1 cellular context compared by ENCODE assay signal in the genomic region with DNA sequence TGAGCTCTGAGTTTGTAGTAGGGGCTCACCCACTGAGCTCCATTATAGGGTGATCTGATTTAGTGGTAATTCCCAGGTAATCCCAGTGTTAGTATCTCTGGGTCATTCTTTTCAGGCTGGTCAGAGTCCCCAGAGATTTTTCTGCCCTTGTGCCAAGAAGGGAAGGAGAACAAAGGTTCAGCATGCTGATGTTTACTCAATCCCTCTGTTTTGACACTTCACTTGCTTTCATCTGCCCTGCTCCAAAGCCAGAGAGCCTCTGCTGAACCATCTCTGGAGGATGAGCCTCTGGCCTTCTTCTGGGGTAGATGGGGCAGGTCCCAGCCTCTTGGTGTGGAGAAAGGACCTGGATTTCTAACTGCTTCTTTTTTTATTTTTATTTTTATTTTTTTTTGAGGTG.
TF ChIP-seq lines count a peak whose summit lies in the region.

No MANE protein-coding gene starts in this region.

TF ChIP-seq in HepG2, 621 proteins besides CTCF, POLR2A, EP300 and RAD21 (continued from another document and continues in another):
- TF ChIP-seq ZZZ3 (CRISPR knock-in tag; IDR thresholded peaks at IDR 0.05; ENCODE audit: borderline replicate concordance) (no peak), SRSF4 (IDR thresholded peaks at IDR 0.05; ENCODE audit: low read depth, low read length, poor library complexity, severe bottlenecking) (no peak), CREB3 (CRISPR knock-in tag; IDR thresholded peaks at IDR 0.05) (no peak), ZNF512 (CRISPR knock-in tag; IDR thresholded peaks at IDR 0.05) (no peak), ZNF331 (CRISPR knock-in tag; IDR thresholded peaks at IDR 0.05) (peak; percentile 85), GFI1 (CRISPR knock-in tag; IDR thresholded peaks at IDR 0.05; ENCODE audit: borderline replicate concordance) (peak; percentile 97), ZNF772 (CRISPR knock-in tag; IDR thresholded peaks at IDR 0.05) (no peak), NFE2L1 (CRISPR knock-in tag; IDR thresholded peaks at IDR 0.05; ENCODE audit: borderline replicate concordance) (no peak), ZNF703 (CRISPR knock-in tag; IDR thresholded peaks at IDR 0.05; ENCODE audit: borderline replicate concordance) (no peak), SRY (CRISPR knock-in tag; IDR thresholded peaks at IDR 0.05) (no peak), ZFY (CRISPR knock-in tag; IDR thresholded peaks at IDR 0.05) (peak; percentile 44), ZC3H4 (CRISPR knock-in tag; IDR thresholded peaks at IDR 0.05; ENCODE audit: borderline replicate concordance) (no peak), MYC (CRISPR knock-in tag; IDR thresholded peaks at IDR 0.05; ENCODE audit: borderline replicate concordance) (no peak), HMG20B (CRISPR knock-in tag; conservative IDR thresholded peaks at IDR 0.05) (peak; percentile 78), FOSL1 (CRISPR knock-in tag; IDR thresholded peaks at IDR 0.05; ENCODE audit: borderline replicate concordance) (no peak), ZNF781 (CRISPR knock-in tag; IDR thresholded peaks at IDR 0.05; ENCODE audit: borderline replicate concordance, not compliant biosample characterization) (no peak), ZNF558 (CRISPR knock-in tag; IDR thresholded peaks at IDR 0.05; ENCODE audit: borderline replicate concordance) (no peak), TAF15 (IDR thresholded peaks at IDR 0.05; ENCODE audit: low read depth, low read length, poor library complexity, severe bottlenecking) (no peak), KLF15 (CRISPR knock-in tag; IDR thresholded peaks at IDR 0.05; ENCODE audit: borderline replicate concordance) (no peak), GLI4 (CRISPR knock-in tag; IDR thresholded peaks at IDR 0.05; ENCODE audit: borderline replicate concordance) (no peak), ZNF737 (CRISPR knock-in tag; IDR thresholded peaks at IDR 0.05; ENCODE audit: borderline replicate concordance) (no peak), KLF11 (CRISPR knock-in tag; IDR thresholded peaks at IDR 0.05) (peak; percentile 45; the same call in 1 of the 2 replicates), RARA (CRISPR knock-in tag; IDR thresholded peaks at IDR 0.05) (peak; percentile 83), ZMYM2 (CRISPR knock-in tag; IDR thresholded peaks at IDR 0.05) (no peak), RXRB (CRISPR knock-in tag; IDR thresholded peaks at IDR 0.05; ENCODE audit: borderline replicate concordance) (peak; percentile 92), UBTF (CRISPR knock-in tag; IDR thresholded peaks at IDR 0.05) (no peak), SALL1 (CRISPR knock-in tag; IDR thresholded peaks at IDR 0.05) (peak; percentile 72), SPEN (CRISPR knock-in tag; IDR thresholded peaks at IDR 0.05; ENCODE audit: low read depth) (0 out of 2 replicates have a peak, but pooled peaks have one; percentile 29), KIAA2018 (CRISPR knock-in tag; IDR thresholded peaks at IDR 0.05; ENCODE audit: borderline replicate concordance) (no peak), GABPA (IDR thresholded peaks at IDR 0.05; ENCODE audit: low read depth, low read length) (no peak), GABPA (CRISPR knock-in tag; IDR thresholded peaks at IDR 0.05; ENCODE audit: low read depth) (0 out of 2 replicates have a peak, but pooled peaks have one; percentile 30), MTF1 (CRISPR knock-in tag; IDR thresholded peaks at IDR 0.05) (no peak), MED13 (CRISPR knock-in tag; IDR thresholded peaks at IDR 0.05) (peak; percentile 50; the same call in 1 of the 2 replicates), ZNF75D (CRISPR knock-in tag; IDR thresholded peaks at IDR 0.05; ENCODE audit: borderline replicate concordance) (no peak), CBX1 (IDR thresholded peaks at IDR 0.05; ENCODE audit: low read depth) (no peak), NR2F6 (IDR thresholded peaks at IDR 0.05) (peak; percentile 69; the same call in 1 of the 2 replicates), NR2F6 (CRISPR knock-in tag; IDR thresholded peaks at IDR 0.05) (peak; percentile 81), KMT2B (CRISPR knock-in tag; IDR thresholded peaks at IDR 0.05) (no peak), ZNF629 (CRISPR knock-in tag; conservative IDR thresholded peaks at IDR 0.05) (no peak), TOE1 (CRISPR knock-in tag; IDR thresholded peaks at IDR 0.05) (no peak), ZNF672 (CRISPR knock-in tag; IDR thresholded peaks at IDR 0.05) (no peak), FOXJ3 (CRISPR knock-in tag; IDR thresholded peaks at IDR 0.05; ENCODE audit: borderline replicate concordance) (peak; percentile 37; the same call in 1 of the 2 replicates)
- TF ChIP-seq, protein P1, sequence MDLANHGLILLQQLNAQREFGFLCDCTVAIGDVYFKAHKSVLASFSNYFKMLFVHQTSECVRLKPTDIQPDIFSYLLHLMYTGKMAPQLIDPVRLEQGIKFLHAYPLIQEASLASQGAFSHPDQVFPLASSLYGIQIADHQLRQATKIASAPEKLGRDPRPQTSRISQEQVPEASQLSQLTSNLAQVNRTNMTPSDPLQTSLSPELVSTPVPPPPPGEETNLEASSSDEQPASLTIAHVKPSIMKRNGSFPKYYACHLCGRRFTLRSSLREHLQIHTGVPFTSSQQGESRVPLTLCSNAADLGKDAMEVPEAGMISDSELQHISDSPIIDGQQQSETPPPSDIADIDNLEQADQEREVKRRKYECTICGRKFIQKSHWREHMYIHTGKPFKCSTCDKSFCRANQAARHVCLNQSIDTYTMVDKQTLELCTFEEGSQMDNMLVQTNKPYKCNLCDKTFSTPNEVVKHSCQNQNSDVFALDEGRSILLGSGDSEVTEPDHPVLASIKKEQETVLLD (CRISPR knock-in tag; IDR thresholded peaks at IDR 0.05; ENCODE audit: low read depth), result no peak
- TF ChIP-seq, protein P2, sequence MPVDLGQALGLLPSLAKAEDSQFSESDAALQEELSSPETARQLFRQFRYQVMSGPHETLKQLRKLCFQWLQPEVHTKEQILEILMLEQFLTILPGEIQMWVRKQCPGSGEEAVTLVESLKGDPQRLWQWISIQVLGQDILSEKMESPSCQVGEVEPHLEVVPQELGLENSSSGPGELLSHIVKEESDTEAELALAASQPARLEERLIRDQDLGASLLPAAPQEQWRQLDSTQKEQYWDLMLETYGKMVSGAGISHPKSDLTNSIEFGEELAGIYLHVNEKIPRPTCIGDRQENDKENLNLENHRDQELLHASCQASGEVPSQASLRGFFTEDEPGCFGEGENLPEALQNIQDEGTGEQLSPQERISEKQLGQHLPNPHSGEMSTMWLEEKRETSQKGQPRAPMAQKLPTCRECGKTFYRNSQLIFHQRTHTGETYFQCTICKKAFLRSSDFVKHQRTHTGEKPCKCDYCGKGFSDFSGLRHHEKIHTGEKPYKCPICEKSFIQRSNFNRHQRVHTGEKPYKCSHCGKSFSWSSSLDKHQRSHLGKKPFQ (CRISPR knock-in tag; IDR thresholded peaks at IDR 0.05; ENCODE audit: insufficient replicate concordance), result no peak
- TF ChIP-seq, protein P3, sequence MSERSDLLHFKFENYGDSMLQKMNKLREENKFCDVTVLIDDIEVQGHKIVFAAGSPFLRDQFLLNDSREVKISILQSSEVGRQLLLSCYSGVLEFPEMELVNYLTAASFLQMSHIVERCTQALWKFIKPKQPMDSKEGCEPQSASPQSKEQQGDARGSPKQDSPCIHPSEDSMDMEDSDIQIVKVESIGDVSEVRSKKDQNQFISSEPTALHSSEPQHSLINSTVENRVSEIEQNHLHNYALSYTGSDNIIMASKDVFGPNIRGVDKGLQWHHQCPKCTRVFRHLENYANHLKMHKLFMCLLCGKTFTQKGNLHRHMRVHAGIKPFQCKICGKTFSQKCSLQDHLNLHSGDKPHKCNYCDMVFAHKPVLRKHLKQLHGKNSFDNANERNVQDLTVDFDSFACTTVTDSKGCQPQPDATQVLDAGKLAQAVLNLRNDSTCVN (CRISPR knock-in tag; IDR thresholded peaks at IDR 0.05; ENCODE audit: borderline replicate concordance), result no peak
- TF ChIP-seq, protein P4, sequence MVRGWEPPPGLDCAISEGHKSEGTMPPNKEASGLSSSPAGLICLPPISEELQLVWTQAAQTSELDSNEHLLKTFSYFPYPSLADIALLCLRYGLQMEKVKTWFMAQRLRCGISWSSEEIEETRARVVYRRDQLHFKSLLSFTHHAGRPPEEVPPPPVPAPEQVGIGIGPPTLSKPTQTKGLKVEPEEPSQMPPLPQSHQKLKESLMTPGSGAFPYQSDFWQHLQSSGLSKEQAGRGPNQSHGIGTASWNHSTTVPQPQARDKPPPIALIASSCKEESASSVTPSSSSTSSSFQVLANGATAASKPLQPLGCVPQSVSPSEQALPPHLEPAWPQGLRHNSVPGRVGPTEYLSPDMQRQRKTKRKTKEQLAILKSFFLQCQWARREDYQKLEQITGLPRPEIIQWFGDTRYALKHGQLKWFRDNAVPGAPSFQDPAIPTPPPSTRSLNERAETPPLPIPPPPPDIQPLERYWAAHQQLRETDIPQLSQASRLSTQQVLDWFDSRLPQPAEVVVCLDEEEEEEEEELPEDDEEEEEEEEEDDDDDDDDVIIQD (CRISPR knock-in tag; IDR thresholded peaks at IDR 0.05; ENCODE audit: low read depth), result no peak
